9 cellular contexts compared by ENCODE assay signal in the genomic region with DNA sequence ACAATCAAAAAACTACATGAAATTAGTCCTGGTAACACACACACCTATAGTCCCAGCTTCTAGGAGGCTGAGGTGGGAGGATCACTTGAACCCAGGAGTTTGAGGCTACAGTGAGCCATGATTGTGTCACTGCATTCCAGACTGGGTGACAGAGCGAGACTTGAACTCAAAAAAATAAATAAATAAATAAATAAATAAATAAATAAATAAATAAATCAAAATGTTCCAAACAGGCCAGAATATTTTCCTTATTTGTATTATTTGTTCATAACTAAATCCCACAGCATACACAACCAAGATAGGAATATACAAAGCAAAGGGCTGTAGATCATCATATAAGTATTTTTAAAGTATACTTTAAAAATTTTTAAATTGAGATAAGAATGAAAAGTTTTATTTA.
"Had no signal": no experiment of that assay in that cellular context is flagged by ENCODE, and none has a peak within 500 bp of the region (broad histone marks: within the 10 kb centered on the region; RNA-seq: fewer than 3 reads in every experiment).

No MANE protein-coding gene starts in this region.

- H3K27ac ChIP-seq: HL-60, KMS-11 had no signal

- H3K4me2 ChIP-seq: KMS-11 had no signal

- H3K27me3 Mint-ChIP-seq: IgD-negative memory B cell had no signal

- H3K27ac Mint-ChIP-seq: IgD-negative memory B cell had no signal

- H3K4me3 ChIP-seq: K562 had no signal

- H3K4me1 Mint-ChIP-seq: IgD-negative memory B cell had no signal

- H3K36me3 Mint-ChIP-seq: IgD-negative memory B cell had no signal

- FAIRE-seq: HepG2, HTR-8/SVneo, K562 had no signal

- DNase-seq: IMR-90, KBM-7, KG1 had no signal

- H3K4me3 Mint-ChIP-seq: IgD-negative memory B cell had no signal

- ATAC-seq: HepG2, K562 had no signal
